ENCODE assay signal across 15 cellular contexts in genomic region chr3:54641226-54642014, GRCh38.
"Had no signal": no experiment of that assay in that cellular context is flagged by ENCODE, and none has a peak within 500 bp of the region (broad histone marks: within the 10 kb centered on the region; RNA-seq: fewer than 3 reads in every experiment).

No MANE protein-coding gene starts in this region.

- H3K27ac ChIP-seq: adrenal gland, parathyroid adenoma, sigmoid colon, thoracic aorta, upper lobe of right lung had no signal

- H2AFZ ChIP-seq: parathyroid adenoma had no signal

- H3K4me1 ChIP-seq: adrenal gland, parathyroid adenoma, sigmoid colon, upper lobe of right lung had no signal

- H3K4me1 Mint-ChIP-seq: stimulated activated effector memory CD8-positive, alpha-beta T cell treated with anti-CD3 and anti-CD28 coated beads, Interleukin-12 subunit alpha, Interleukin-12 subunit beta, amount 100 ng/mL, for 72 hours had no signal

- H3K4me3 Mint-ChIP-seq: activated T-cell treated with anti-CD3 and anti-CD28 coated beads, Interleukin-2, amount 50 U/mL, for 72 hours; naive thymus-derived CD8-positive, alpha-beta T cell; stimulated activated effector memory CD8-positive, alpha-beta T cell treated with anti-CD3 and anti-CD28 coated beads, Interleukin-12 subunit alpha, Interleukin-12 subunit beta, amount 100 ng/mL, for 72 hours; T-helper 1 cell treated with Interleukin-12 subunit alpha and Interleukin-12 subunit beta and Interleukin-4 antibody, amounts not matched to agents 30 μg/mL and 1 μg/mL, for 36 hours had no signal

- H3K27ac Mint-ChIP-seq: activated naive CD4-positive, alpha-beta T cell treated with anti-CD3 and anti-CD28 coated beads, Interleukin-2, amount 50 U/mL, for 72 hours; activated T-cell treated with anti-CD3 and anti-CD28 coated beads, Interleukin-2, amount 50 U/mL, for 72 hours; naive thymus-derived CD8-positive, alpha-beta T cell; stimulated activated effector memory CD8-positive, alpha-beta T cell treated with anti-CD3 and anti-CD28 coated beads, Interleukin-12 subunit alpha, Interleukin-12 subunit beta, amount 100 ng/mL, for 72 hours; T-helper 1 cell treated with Interleukin-12 subunit alpha and Interleukin-12 subunit beta and Interleukin-4 antibody, amounts not matched to agents 30 μg/mL and 1 μg/mL, for 36 hours had no signal

- H3K9ac ChIP-seq: parathyroid adenoma had no signal

- H3K79me2 ChIP-seq: parathyroid adenoma had no signal

- H3K4me3 ChIP-seq: adrenal gland, sigmoid colon, thoracic aorta, upper lobe of right lung had no signal

- DNase-seq: activated effector memory CD4-positive, alpha-beta T cell treated with anti-CD3 and anti-CD28 coated beads, Interleukin-2, amount 50 U/mL, for 16 hours; activated T-cell treated with anti-CD3 and anti-CD28 coated beads, Interleukin-2, amount 50 U/mL, for 72 hours; adrenal gland; effector CD8-positive, alpha-beta T cell; foreskin fibroblast; left cardiac atrium; naive thymus-derived CD8-positive, alpha-beta T cell; sigmoid colon; stimulated activated CD4-positive, alpha-beta T cell treated with anti-CD3 and anti-CD28 coated beads, Interleukin-4, amount 100 ng/mL, for 24 hours; upper lobe of right lung had no signal

- H3K36me3 Mint-ChIP-seq: naive thymus-derived CD8-positive, alpha-beta T cell; stimulated activated effector memory CD8-positive, alpha-beta T cell treated with anti-CD3 and anti-CD28 coated beads, Interleukin-12 subunit alpha, Interleukin-12 subunit beta, amount 100 ng/mL, for 72 hours had no signal

- H3K27me3 ChIP-seq: adrenal gland, sigmoid colon, upper lobe of right lung had no signal

- H3K9me3 ChIP-seq: adrenal gland, thoracic aorta, upper lobe of right lung had no signal

- H3K36me3 ChIP-seq: adrenal gland, sigmoid colon, thoracic aorta, upper lobe of right lung had no signal
